In the genomic region with DNA sequence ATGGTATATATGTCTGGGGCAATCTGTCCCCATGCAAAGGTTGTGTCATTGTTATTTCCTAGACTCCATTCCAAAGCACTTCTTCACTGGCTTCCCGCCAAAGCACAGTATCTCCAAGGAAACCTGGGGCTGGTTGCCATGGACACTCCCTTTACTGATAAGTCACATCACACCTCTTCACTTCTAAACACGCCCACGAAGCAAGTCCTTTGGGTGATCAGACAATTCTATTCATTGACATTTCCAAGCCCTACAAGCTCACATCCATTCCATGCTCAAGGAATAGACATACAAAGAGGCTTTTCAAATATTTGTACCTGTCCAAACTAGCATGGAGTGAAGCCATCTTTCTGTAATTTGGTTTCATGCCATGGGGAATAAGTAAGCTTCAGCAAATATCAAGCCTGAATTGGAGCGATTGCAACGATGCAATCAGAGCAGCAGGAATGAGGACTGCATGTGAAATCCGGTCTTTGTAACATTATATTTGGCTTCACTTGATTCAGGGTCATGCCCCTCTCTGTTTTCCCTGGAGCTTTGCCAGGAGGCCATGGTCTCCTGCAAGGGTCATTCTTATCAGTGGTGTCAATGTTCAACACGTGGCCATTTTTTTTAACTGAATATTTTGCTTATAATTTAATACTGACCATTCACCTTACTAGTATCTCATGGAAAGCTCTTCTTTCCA, we compare ENCODE assay signal across 14 cellular contexts.
DNase-seq lines count a peak whose midpoint lies in the region; ATAC-seq and TF ChIP-seq lines count a peak whose summit lies in the region.
"Had no signal": no experiment of that assay in that cellular context is flagged by ENCODE, and none has a peak within 500 bp of the region (broad histone marks: within the 10 kb centered on the region; RNA-seq: fewer than 3 reads in every experiment).

No MANE protein-coding gene starts in this region.

- H3K4me2 ChIP-seq in IMR-90 (ENCODE audit: low read depth, low read length) (no peak overlapping the region), trophoblast cell (ENCODE audit: low read length) (no peak overlapping the region)

- H3K4me3 Mint-ChIP-seq in naive thymus-derived CD8-positive, alpha-beta T cell: no peak overlapping the region
- H3K4me3 Mint-ChIP-seq: activated CD4-positive, alpha-beta T cell treated with anti-CD3 and anti-CD28 coated beads for 36 hours had no signal

- H3K9me3 Mint-ChIP-seq in naive thymus-derived CD8-positive, alpha-beta T cell: peaks cover 0 to 7% (median 0%) of the 10 kb centered on the region in 9 donors
- H3K9me3 Mint-ChIP-seq: activated T-helper 2 cell treated with anti-CD3 and anti-CD28 coated beads, Interferon-gamma antibody, Interleukin-2, Interleukin-4, amounts not matched to agents 10 μg/mL and 5 μg/mL and 100 μg/mL, durations not matched to agents 14 hours and 24 hours and 36 hours had no signal

- WGBS in IMR-90 (ENCODE audit: extremely low coverage in 2 of 2, insufficient read length in 1 of 2), 2 experiments: 6% methylated on average over 3 of the region's 7 CpGs; no CpG with 5 or more reads in 1 of the 2 experiments
- no CpG with 5 or more reads among the region's 7 CpGs for WGBS in trophoblast cell (ENCODE audit: extremely low coverage, insufficient coverage, insufficient read length)

- TF ChIP-seq POLR2A in IMR-90 (IDR thresholded peaks at IDR 0.05; ENCODE audit: low read depth, low read length): no peak

- H3K9me3 ChIP-seq in IMR-90 (ENCODE audit: control insufficient read depth, insufficient read depth, low read length): no peaks in the 10 kb centered on the region
- H3K9me3 ChIP-seq in trophoblast cell (ENCODE audit: insufficient read depth, low read depth, low read length): no peaks in the 10 kb centered on the region
- H3K9me3 ChIP-seq: Caco-2, HAP-1 had no signal

- no TSS peak for BruUV-seq in IMR-90 (replicated peaks; lab: Mats Ljungman, UMichigan)

- no peak overlapping the region for H3K4ac ChIP-seq in IMR-90 (ENCODE audit: low read depth, low read length)
- H3K4ac ChIP-seq in trophoblast cell (ENCODE audit: low read depth, low read length): no peak overlapping the region

- in situ Hi-C loops in IMR-90 (cut with MboI; ENCODE audit: low sequenced_read_pairs): no loop called here

- H4K8ac ChIP-seq in IMR-90 (ENCODE audit: low read depth in 2 of 2, low read length in 2 of 2): no peak overlapping the region
- H4K8ac ChIP-seq in trophoblast cell (ENCODE audit: low read depth, low read length): no peak overlapping the region

- TF ChIP-seq CTCF in IMR-90 (conservative IDR thresholded peaks at IDR 0.05; ENCODE audit: low read depth, low read length): no peak

- CTCF ChIA-PET in IMR-90 (lab: Yijun Ruan, JAX): no interaction called here

- no peaks in the 10 kb centered on the region for H4K20me1 ChIP-seq in IMR-90 (ENCODE audit: insufficient read depth, low read length)

- H3K9ac ChIP-seq in IMR-90 (ENCODE audit: low read depth, low read length) (no peak overlapping the region), trophoblast cell (ENCODE audit: low read length) (no peak overlapping the region)

- H3K9me1 ChIP-seq in IMR-90 (ENCODE audit: insufficient read depth, low read length): no peaks in the 10 kb centered on the region

- H3K23ac ChIP-seq in IMR-90 (ENCODE audit: low read depth, low read length): no peak overlapping the region
- no peak overlapping the region for H3K23ac ChIP-seq in trophoblast cell (ENCODE audit: low read length)

- H3K4me1 ChIP-seq in IMR-90 (ENCODE audit: control insufficient read depth, insufficient read depth, low read length) (no peaks in the 10 kb centered on the region), trophoblast cell (ENCODE audit: control insufficient read depth in 1 of 2, insufficient read depth in 2 of 2, low read length in 2 of 2) (no peaks in the 10 kb centered on the region)
- H3K4me1 ChIP-seq: Caco-2, HAP-1 had no signal

- H3K27ac ChIP-seq in IMR-90 (ENCODE audit: insufficient read depth, low read length) (no peak overlapping the region), caudate nucleus (ENCODE audit: low read depth, low read length) (no peak overlapping the region), trophoblast cell (ENCODE audit: low read depth, low read length) (no peak overlapping the region)

- H2BK12ac ChIP-seq in trophoblast cell (ENCODE audit: low read length): no peak overlapping the region

- H2AK5ac ChIP-seq in IMR-90 (ENCODE audit: low read depth, low read length) (no peak overlapping the region), trophoblast cell (ENCODE audit: low read length) (no peak overlapping the region)

- ATAC-seq in IMR-90 (ENCODE audit: low read depth) (no peak), HG03175 (IDR thresholded peaks at IDR 0.05; ENCODE audit: unreplicated experiment) (no peak), HG02571 (IDR thresholded peaks at IDR 0.05; ENCODE audit: unreplicated experiment) (no peak)
- ATAC-seq in naive thymus-derived CD8-positive, alpha-beta T cell: no peak
- ATAC-seq: activated CD4-positive, alpha-beta T cell treated with anti-CD3 and anti-CD28 coated beads for 36 hours; SK-N-SH treated with all-trans-retinoic acid at 6 μM for 48 hours had no signal

- H2BK5ac ChIP-seq in IMR-90 (ENCODE audit: low read depth, low read length, poor library complexity, severe bottlenecking) (no peak overlapping the region), trophoblast cell (ENCODE audit: low read depth, low read length, poor library complexity) (no peak overlapping the region)

- H2AK9ac ChIP-seq in IMR-90 (replicated peaks; ENCODE audit: low read depth, low read length, poor library complexity): no peak overlapping the region

- DNase-seq in IMR-90: peak; percentile 1
- peak; percentile 79 for DNase-seq in NCI-H2227 (lab: John Stamatoyannopoulos, UW; ENCODE audit: unreplicated experiment)
- peak in 44 of 61 donors; percentile 2 to 95 (median 36) for DNase-seq in caudate nucleus (lab: John Stamatoyannopoulos, UW)
- DNase-seq in trophoblast cell: peak; percentile 13 to 58
- no peak for DNase-seq in naive thymus-derived CD8-positive, alpha-beta T cell
- DNase-seq: activated CD4-positive, alpha-beta T cell treated with anti-CD3 and anti-CD28 coated beads for 36 hours; Caco-2; KG1; NCI-H526 treated with DMSO at 0.1 percent for 48 hours had no signal

- no peak overlapping the region for H2BK120ac ChIP-seq in IMR-90 (ENCODE audit: low read depth, low read length)
- no peak overlapping the region for H2BK120ac ChIP-seq in trophoblast cell (ENCODE audit: insufficient read depth, low read length, poor library complexity)

- no peak overlapping the region for H4K5ac ChIP-seq in IMR-90 (ENCODE audit: low read depth, low read length)

- no peak overlapping the region for H3K27ac Mint-ChIP-seq in naive thymus-derived CD8-positive, alpha-beta T cell
- H3K27ac Mint-ChIP-seq: activated CD4-positive, alpha-beta T cell treated with anti-CD3 and anti-CD28 coated beads for 36 hours; activated T-helper 2 cell treated with anti-CD3 and anti-CD28 coated beads, Interferon-gamma antibody, Interleukin-2, Interleukin-4, amounts not matched to agents 10 μg/mL and 5 μg/mL and 100 μg/mL, durations not matched to agents 14 hours and 24 hours and 36 hours had no signal

- no peak overlapping the region for H3K4me3 ChIP-seq in IMR-90 (ENCODE audit: insufficient read depth, low read depth, low read length)
- no peak overlapping the region for H3K4me3 ChIP-seq in trophoblast cell (ENCODE audit: low read depth, low read length)
- H3K4me3 ChIP-seq: HAP-1 had no signal

- intact Hi-C loops in IMR-90 (cut with micrococcal nuclease): no loop called here

- H3K27me3 ChIP-seq in IMR-90 (ENCODE audit: control insufficient read depth, insufficient read depth, low read length) (peaks cover 2% of the 10 kb centered on the region; the same call in 1 of the 2 replicates), trophoblast cell (ENCODE audit: insufficient read depth, low read length) (no peaks in the 10 kb centered on the region)

- TF ChIP-seq RAD21 in IMR-90 (IDR thresholded peaks at IDR 0.05; ENCODE audit: low read length): no peak

- H3K14ac ChIP-seq in IMR-90 (replicated peaks; ENCODE audit: low read depth, low read length) (no peak overlapping the region), trophoblast cell (ENCODE audit: low read length) (no peak overlapping the region)

- H3K4me1 Mint-ChIP-seq in naive thymus-derived CD8-positive, alpha-beta T cell: no peaks in the 10 kb centered on the region
- H3K4me1 Mint-ChIP-seq: activated CD4-positive, alpha-beta T cell treated with anti-CD3 and anti-CD28 coated beads for 36 hours had no signal

- no peaks in the 10 kb centered on the region for H3K79me2 ChIP-seq in trophoblast cell (ENCODE audit: control insufficient read depth, insufficient read depth, low read length, poor library complexity)

- H3K79me1 ChIP-seq in IMR-90 (ENCODE audit: low read depth in 1 of 2, low read length in 2 of 2): no peaks in the 10 kb centered on the region
- H3K79me1 ChIP-seq in trophoblast cell (ENCODE audit: low read length): no peaks in the 10 kb centered on the region

- no peak overlapping the region for H4K91ac ChIP-seq in IMR-90 (ENCODE audit: insufficient read depth, low read depth, low read length)
- H4K91ac ChIP-seq in trophoblast cell (ENCODE audit: low read depth, low read length): no peak overlapping the region

- no peak overlapping the region for H3K18ac ChIP-seq in IMR-90 (ENCODE audit: low read depth, low read length)
- H3K18ac ChIP-seq in trophoblast cell (ENCODE audit: low read length): no peak overlapping the region

- no peak overlapping the region for H2BK20ac ChIP-seq in IMR-90 (ENCODE audit: low read depth, low read length)

- no peak overlapping the region for H3K56ac ChIP-seq in IMR-90 (ENCODE audit: extremely low read depth, insufficient read depth, low read length)

- POLR2A ChIA-PET in IMR-90 (lab: Charles Lee; ENCODE audit: unreplicated experiment): no interaction called here
- POLR2A ChIA-PET in naive thymus-derived CD8-positive, alpha-beta T cell (lab: Charles Lee): no interaction called here

- no peak overlapping the region for H2BK15ac ChIP-seq in IMR-90 (ENCODE audit: low read depth, low read length)

- dilution Hi-C loops in IMR-90 (cut with HindIII; ENCODE audit: low sequenced_read_pairs, unreplicated experiment): no loop called here

- H2AFZ ChIP-seq in IMR-90 (replicated peaks; ENCODE audit: low read length, poor library complexity) (no peak overlapping the region), trophoblast cell (ENCODE audit: insufficient read depth, low read length, poor library complexity) (no peak overlapping the region)

- peaks cover 4 to 25% (median 21%) of the 10 kb centered on the region in 5 donors for H3K27me3 Mint-ChIP-seq in naive thymus-derived CD8-positive, alpha-beta T cell

- H3K36me3 Mint-ChIP-seq in naive thymus-derived CD8-positive, alpha-beta T cell: no peaks in the 10 kb centered on the region

- H3K36me3 ChIP-seq in IMR-90 (ENCODE audit: control insufficient read depth, insufficient read depth, low read length): no peaks in the 10 kb centered on the region
- no peaks in the 10 kb centered on the region for H3K36me3 ChIP-seq in trophoblast cell (ENCODE audit: control insufficient read depth in 1 of 2, insufficient read depth in 2 of 2, low read length in 2 of 2)
- H3K36me3 ChIP-seq: HAP-1 had no signal

- no peak overlapping the region for H4K12ac ChIP-seq in trophoblast cell (ENCODE audit: low read depth, low read length)

TF ChIP-seq in IMR-90, 13 proteins besides CTCF, POLR2A, EP300 and RAD21 (continues in another document):
- no peak for TF ChIP-seq FOS (IDR thresholded peaks at IDR 0.05; ENCODE audit: low read depth, low read length)
- no peak for TF ChIP-seq SMC3 (IDR thresholded peaks at IDR 0.05; ENCODE audit: low read depth, low read length)

Comparison
In these comparisons a context has a peak if more than half of its experiments do, and no peak if none do; other contexts are left out.
1. DNase-seq: peak in IMR-90 (single experiment), NCI-H2227 (single experiment), caudate nucleus (44 of 61) and trophoblast cell (2 of 2); none in naive thymus-derived CD8-positive, alpha-beta T cell (0 of 10).